In genomic region chr15:48325400-48325799, GRCh38 we compare ENCODE assay signal across 18 cellular contexts.
"Had no signal": no experiment of that assay in that cellular context is flagged by ENCODE, and none has a peak within 500 bp of the region (broad histone marks: within the 10 kb centered on the region; RNA-seq: fewer than 3 reads in every experiment).

No MANE protein-coding gene starts in this region.

- H3K4me3 Mint-ChIP-seq: activated CD4-positive, alpha-beta memory T cell treated with anti-CD3 and anti-CD28 coated beads, Interleukin-2, amount 10 ng/mL, durations not matched to agents 7 days and 5 days; activated CD8-positive, alpha-beta memory T cell treated with anti-CD3 and anti-CD28 coated beads, Interleukin-2, amount 10 ng/mL, durations not matched to agents 7 days and 5 days; activated naive CD8-positive, alpha-beta T cell; WTC11 had no signal

- H3K27ac Mint-ChIP-seq: activated CD4-positive, alpha-beta memory T cell treated with anti-CD3 and anti-CD28 coated beads, Interleukin-2, amount 10 ng/mL, durations not matched to agents 7 days and 5 days; activated CD8-positive, alpha-beta memory T cell treated with anti-CD3 and anti-CD28 coated beads, Interleukin-2, amount 10 ng/mL, durations not matched to agents 7 days and 5 days; activated naive CD8-positive, alpha-beta T cell; WTC11 had no signal

- H3K9me3 ChIP-seq: esophagus muscularis mucosa, gastroesophageal sphincter, heart left ventricle, left lung, sigmoid colon, tibial artery had no signal

- H3K36me3 Mint-ChIP-seq: activated naive CD8-positive, alpha-beta T cell; WTC11 had no signal

- H3K27me3 Mint-ChIP-seq: activated CD4-positive, alpha-beta memory T cell treated with anti-CD3 and anti-CD28 coated beads, Interleukin-2, amount 10 ng/mL, durations not matched to agents 7 days and 5 days; activated CD8-positive, alpha-beta memory T cell treated with anti-CD3 and anti-CD28 coated beads, Interleukin-2, amount 10 ng/mL, durations not matched to agents 7 days and 5 days; activated naive CD8-positive, alpha-beta T cell had no signal

- H3K27ac ChIP-seq: esophagus muscularis mucosa, gastroesophageal sphincter, heart left ventricle, left lung, sigmoid colon, tibial artery had no signal

- ATAC-seq: activated CD8-positive, alpha-beta memory T cell treated with anti-CD3 and anti-CD28 coated beads, Interleukin-2, amount 10 ng/mL, durations not matched to agents 7 days and 5 days; gastroesophageal sphincter; heart left ventricle; left lung; WTC11 had no signal

- H3K9me3 Mint-ChIP-seq: activated CD4-positive, alpha-beta memory T cell treated with anti-CD3 and anti-CD28 coated beads, Interleukin-2, amount 10 ng/mL, durations not matched to agents 7 days and 5 days; WTC11 had no signal

- DNase-seq: activated CD4-positive, alpha-beta memory T cell treated with anti-CD3 and anti-CD28 coated beads, Interleukin-2, amount 10 ng/mL, durations not matched to agents 7 days and 5 days; activated CD4-positive, alpha-beta T cell treated with anti-CD3 and anti-CD28 coated beads for 4 hours; activated CD8-positive, alpha-beta memory T cell treated with anti-CD3 and anti-CD28 coated beads, Interleukin-2, amount 10 ng/mL, durations not matched to agents 7 days and 5 days; dermis blood vessel endothelial cell; effector memory CD4-positive, alpha-beta T cell; heart left ventricle; kidney; left lung; midbrain; occipital lobe; posterior cingulate gyrus; sigmoid colon; stimulated activated naive CD4-positive, alpha-beta T cell treated with Interleukin-2 at 50 U/mL for 16 hours; tibial artery had no signal

- H3K4me3 ChIP-seq: esophagus muscularis mucosa, gastroesophageal sphincter, heart left ventricle, left lung, sigmoid colon, tibial artery had no signal

- H3K36me3 ChIP-seq: esophagus muscularis mucosa, gastroesophageal sphincter, heart left ventricle, left lung, sigmoid colon, tibial artery had no signal
